Comparison of ENCODE assay signal across 1 cellular context in the genomic region with DNA sequence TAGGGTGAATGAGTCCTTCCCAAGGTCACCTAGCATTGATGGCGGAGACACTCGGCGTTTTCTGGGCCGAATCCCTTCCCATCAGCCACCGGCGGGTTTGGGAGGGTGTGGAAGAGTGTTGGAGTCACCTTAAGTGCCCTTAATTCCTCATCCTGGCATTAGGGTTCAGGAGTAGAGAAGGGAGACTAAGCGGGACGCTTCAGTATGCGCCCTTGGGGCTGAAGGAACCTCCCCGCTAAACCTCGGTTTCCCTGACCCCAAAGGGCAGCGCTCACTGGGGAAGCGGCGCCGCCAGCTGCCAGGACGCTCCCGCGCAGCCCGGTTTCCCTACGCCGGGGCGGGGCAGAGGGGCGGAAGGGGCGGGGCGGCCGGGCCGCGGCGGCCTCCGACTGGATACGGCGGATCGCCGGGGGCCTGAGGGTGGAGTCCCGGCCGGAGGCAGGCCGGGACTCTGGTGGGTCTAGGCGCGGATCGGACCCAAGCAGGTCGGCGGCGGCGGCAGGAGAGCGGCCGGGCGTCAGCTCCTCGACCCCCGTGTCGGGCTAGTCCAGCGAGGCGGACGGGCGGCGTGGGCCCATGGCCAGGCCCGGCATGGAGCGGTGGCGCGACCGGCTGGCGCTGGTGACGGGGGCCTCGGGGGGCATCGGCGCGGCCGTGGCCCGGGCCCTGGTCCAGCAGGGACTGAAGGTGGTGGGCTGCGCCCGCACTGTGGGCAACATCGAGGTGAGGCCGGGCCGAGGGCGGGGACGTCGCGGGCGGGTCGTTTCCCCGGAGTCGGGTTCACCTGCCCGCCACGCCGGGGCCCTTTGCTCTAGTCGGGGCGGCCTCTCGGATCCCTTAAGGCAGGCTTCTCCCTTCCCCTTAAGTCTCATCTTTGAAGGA.
TF ChIP-seq lines count a peak whose summit lies in the region.

A gene with protein sequence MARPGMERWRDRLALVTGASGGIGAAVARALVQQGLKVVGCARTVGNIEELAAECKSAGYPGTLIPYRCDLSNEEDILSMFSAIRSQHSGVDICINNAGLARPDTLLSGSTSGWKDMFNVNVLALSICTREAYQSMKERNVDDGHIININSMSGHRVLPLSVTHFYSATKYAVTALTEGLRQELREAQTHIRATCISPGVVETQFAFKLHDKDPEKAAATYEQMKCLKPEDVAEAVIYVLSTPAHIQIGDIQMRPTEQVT (plus strand): TSS at position 446 of the 882 bp plus-strand sequence. CDS start 131 bp downstream, at position 577.

TF ChIP-seq in K562, 482 proteins besides CTCF, POLR2A, EP300 and RAD21 (continued from another document and continues in another):
- TF ChIP-seq, protein P1, sequence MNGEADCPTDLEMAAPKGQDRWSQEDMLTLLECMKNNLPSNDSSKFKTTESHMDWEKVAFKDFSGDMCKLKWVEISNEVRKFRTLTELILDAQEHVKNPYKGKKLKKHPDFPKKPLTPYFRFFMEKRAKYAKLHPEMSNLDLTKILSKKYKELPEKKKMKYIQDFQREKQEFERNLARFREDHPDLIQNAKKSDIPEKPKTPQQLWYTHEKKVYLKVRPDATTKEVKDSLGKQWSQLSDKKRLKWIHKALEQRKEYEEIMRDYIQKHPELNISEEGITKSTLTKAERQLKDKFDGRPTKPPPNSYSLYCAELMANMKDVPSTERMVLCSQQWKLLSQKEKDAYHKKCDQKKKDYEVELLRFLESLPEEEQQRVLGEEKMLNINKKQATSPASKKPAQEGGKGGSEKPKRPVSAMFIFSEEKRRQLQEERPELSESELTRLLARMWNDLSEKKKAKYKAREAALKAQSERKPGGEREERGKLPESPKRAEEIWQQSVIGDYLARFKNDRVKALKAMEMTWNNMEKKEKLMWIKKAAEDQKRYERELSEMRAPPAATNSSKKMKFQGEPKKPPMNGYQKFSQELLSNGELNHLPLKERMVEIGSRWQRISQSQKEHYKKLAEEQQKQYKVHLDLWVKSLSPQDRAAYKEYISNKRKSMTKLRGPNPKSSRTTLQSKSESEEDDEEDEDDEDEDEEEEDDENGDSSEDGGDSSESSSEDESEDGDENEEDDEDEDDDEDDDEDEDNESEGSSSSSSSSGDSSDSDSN (IDR thresholded peaks at IDR 0.05; ENCODE audit: borderline replicate concordance in 1 of 2, low read depth in 2 of 2, low read length in 2 of 2), result 0 out of 4 replicates have a peak, but pooled peaks of 1 of the 2 experiments have one; percentile 32
- TF ChIP-seq PRPF4 (IDR thresholded peaks at IDR 0.05; ENCODE audit: insufficient read depth, low read depth, low read length, poor library complexity, severe bottlenecking) (no peak), GTF2E2 (tag; IDR thresholded peaks at IDR 0.05) (no peak), BRCA1 (IDR thresholded peaks at IDR 0.05) (no peak), BRCA1 (CRISPR knock-in tag; IDR thresholded peaks at IDR 0.05) (no peak), SIRT6 (IDR thresholded peaks at IDR 0.05; ENCODE audit: low read depth, low read length) (no peak), ZNF717 (CRISPR knock-in tag; IDR thresholded peaks at IDR 0.05) (no peak), NEUROD1 (IDR thresholded peaks at IDR 0.05; ENCODE audit: borderline replicate concordance, low read depth, low read length, partially characterized antibody) (no peak), L3MBTL2 (IDR thresholded peaks at IDR 0.05) (0 out of 2 replicates have a peak, but pooled peaks have one; percentile 19), ZFPM2 (CRISPR knock-in tag; IDR thresholded peaks at IDR 0.05) (no peak), ZNF384 (IDR thresholded peaks at IDR 0.05; ENCODE audit: low read depth, low read length) (no peak), SETDB1 (IDR thresholded peaks at IDR 0.05; ENCODE audit: low read length) (no peak), MTF1 (CRISPR knock-in tag; IDR thresholded peaks at IDR 0.05; ENCODE audit: borderline replicate concordance) (no peak), PML (IDR thresholded peaks at IDR 0.05; ENCODE audit: low read length) (no peak), RFX5 (IDR thresholded peaks at IDR 0.05; ENCODE audit: low read depth, low read length) (no peak), BDP1 (IDR thresholded peaks at IDR 0.05; ENCODE audit: insufficient read depth, insufficient read length) (no peak), NFXL1 (CRISPR knock-in tag; IDR thresholded peaks at IDR 0.05) (no peak), ZNF134 (CRISPR knock-in tag; conservative IDR thresholded peaks at IDR 0.05) (no peak), POLR2B (IDR thresholded peaks at IDR 0.05; ENCODE audit: low read depth, partially characterized antibody) (peak; percentile 67), MCM7 (IDR thresholded peaks at IDR 0.05) (no peak), EP400 (IDR thresholded peaks at IDR 0.05) (peak; percentile 24; the same call in 1 of the 2 replicates), KDM5B (IDR thresholded peaks at IDR 0.05; ENCODE audit: insufficient replicate concordance, low read depth, low read length) (no peak)
- TF ChIP-seq, protein P2, sequence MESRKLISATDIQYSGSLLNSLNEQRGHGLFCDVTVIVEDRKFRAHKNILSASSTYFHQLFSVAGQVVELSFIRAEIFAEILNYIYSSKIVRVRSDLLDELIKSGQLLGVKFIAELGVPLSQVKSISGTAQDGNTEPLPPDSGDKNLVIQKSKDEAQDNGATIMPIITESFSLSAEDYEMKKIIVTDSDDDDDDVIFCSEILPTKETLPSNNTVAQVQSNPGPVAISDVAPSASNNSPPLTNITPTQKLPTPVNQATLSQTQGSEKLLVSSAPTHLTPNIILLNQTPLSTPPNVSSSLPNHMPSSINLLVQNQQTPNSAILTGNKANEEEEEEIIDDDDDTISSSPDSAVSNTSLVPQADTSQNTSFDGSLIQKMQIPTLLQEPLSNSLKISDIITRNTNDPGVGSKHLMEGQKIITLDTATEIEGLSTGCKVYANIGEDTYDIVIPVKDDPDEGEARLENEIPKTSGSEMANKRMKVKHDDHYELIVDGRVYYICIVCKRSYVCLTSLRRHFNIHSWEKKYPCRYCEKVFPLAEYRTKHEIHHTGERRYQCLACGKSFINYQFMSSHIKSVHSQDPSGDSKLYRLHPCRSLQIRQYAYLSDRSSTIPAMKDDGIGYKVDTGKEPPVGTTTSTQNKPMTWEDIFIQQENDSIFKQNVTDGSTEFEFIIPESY (CRISPR knock-in tag; IDR thresholded peaks at IDR 0.05), result no peak
- TF ChIP-seq, protein P3, sequence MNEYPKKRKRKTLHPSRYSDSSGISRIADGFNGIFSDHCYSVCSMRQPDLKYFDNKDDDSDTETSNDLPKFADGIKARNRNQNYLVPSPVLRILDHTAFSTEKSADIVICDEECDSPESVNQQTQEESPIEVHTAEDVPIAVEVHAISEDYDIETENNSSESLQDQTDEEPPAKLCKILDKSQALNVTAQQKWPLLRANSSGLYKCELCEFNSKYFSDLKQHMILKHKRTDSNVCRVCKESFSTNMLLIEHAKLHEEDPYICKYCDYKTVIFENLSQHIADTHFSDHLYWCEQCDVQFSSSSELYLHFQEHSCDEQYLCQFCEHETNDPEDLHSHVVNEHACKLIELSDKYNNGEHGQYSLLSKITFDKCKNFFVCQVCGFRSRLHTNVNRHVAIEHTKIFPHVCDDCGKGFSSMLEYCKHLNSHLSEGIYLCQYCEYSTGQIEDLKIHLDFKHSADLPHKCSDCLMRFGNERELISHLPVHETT (CRISPR knock-in tag; conservative IDR thresholded peaks at IDR 0.05 in 1 of 2, IDR thresholded peaks at IDR 0.05 in 1 of 2), result no peak
- TF ChIP-seq, protein P4, sequence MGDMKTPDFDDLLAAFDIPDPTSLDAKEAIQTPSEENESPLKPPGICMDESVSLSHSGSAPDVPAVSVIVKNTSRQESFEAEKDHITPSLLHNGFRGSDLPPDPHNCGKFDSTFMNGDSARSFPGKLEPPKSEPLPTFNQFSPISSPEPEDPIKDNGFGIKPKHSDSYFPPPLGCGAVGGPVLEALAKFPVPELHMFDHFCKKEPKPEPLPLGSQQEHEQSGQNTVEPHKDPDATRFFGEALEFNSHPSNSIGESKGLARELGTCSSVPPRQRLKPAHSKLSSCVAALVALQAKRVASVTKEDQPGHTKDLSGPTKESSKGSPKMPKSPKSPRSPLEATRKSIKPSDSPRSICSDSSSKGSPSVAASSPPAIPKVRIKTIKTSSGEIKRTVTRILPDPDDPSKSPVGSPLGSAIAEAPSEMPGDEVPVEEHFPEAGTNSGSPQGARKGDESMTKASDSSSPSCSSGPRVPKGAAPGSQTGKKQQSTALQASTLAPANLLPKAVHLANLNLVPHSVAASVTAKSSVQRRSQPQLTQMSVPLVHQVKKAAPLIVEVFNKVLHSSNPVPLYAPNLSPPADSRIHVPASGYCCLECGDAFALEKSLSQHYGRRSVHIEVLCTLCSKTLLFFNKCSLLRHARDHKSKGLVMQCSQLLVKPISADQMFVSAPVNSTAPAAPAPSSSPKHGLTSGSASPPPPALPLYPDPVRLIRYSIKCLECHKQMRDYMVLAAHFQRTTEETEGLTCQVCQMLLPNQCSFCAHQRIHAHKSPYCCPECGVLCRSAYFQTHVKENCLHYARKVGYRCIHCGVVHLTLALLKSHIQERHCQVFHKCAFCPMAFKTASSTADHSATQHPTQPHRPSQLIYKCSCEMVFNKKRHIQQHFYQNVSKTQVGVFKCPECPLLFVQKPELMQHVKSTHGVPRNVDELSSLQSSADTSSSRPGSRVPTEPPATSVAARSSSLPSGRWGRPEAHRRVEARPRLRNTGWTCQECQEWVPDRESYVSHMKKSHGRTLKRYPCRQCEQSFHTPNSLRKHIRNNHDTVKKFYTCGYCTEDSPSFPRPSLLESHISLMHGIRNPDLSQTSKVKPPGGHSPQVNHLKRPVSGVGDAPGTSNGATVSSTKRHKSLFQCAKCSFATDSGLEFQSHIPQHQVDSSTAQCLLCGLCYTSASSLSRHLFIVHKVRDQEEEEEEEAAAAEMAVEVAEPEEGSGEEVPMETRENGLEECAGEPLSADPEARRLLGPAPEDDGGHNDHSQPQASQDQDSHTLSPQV (IDR thresholded peaks at IDR 0.05), result no peak
- TF ChIP-seq, protein P5, sequence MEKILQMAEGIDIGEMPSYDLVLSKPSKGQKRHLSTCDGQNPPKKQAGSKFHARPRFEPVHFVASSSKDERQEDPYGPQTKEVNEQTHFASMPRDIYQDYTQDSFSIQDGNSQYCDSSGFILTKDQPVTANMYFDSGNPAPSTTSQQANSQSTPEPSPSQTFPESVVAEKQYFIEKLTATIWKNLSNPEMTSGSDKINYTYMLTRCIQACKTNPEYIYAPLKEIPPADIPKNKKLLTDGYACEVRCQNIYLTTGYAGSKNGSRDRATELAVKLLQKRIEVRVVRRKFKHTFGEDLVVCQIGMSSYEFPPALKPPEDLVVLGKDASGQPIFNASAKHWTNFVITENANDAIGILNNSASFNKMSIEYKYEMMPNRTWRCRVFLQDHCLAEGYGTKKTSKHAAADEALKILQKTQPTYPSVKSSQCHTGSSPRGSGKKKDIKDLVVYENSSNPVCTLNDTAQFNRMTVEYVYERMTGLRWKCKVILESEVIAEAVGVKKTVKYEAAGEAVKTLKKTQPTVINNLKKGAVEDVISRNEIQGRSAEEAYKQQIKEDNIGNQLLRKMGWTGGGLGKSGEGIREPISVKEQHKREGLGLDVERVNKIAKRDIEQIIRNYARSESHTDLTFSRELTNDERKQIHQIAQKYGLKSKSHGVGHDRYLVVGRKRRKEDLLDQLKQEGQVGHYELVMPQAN (IDR thresholded peaks at IDR 0.05; ENCODE audit: borderline replicate concordance), result no peak
- TF ChIP-seq, protein P6, sequence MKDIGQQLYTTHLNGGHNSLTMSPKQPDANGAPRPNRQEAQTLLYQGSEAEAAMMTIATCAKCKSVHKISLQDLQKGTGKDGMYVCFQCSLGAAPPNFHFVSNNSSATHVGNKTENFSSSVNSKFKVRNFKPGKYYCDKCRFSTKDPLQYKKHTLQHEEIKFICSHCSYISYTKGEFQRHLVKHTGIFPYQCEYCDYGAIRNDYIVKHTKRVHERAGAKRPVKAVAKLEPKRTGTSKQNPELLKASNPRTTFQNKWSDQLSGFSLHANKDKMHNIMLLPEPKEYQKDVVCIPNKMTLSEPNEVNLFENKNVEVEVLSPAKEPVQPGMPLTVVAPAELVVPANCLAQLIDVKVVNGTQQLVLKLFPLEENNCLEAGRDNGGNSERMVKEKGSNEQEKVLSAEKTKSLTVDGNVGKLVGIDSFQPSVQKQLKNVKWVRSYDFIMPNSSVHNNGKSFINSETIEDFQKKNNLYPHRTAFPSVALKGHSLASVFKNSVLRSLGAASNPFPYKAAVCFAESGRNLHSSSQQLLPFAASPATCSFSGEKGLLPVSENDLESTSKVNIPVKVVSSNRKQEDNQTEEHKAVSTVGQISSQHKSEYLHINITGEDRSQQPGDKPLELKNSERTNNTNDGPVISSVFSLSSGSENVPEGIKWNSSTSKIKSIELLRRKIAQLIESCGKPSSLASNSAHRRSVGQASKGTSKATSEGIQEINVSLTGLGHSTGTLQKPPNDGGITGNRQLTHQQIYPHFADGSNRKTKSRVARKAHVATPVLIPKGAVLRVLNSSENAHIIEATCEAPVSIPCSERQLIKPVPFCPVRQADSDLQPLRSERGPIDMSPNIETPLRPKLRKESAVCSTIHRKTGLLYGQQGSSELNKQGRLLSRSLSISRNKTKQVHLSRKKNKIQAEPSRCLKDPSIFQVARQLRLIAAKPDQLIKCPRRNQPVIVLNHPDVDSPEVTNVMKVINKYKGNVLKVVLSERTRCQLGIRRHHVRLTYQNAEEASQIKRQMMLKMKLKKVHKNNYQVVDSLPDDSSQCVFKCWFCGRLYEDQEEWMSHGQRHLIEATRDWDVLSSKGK (CRISPR knock-in tag; IDR thresholded peaks at IDR 0.05), result no peak
- TF ChIP-seq, protein P7, sequence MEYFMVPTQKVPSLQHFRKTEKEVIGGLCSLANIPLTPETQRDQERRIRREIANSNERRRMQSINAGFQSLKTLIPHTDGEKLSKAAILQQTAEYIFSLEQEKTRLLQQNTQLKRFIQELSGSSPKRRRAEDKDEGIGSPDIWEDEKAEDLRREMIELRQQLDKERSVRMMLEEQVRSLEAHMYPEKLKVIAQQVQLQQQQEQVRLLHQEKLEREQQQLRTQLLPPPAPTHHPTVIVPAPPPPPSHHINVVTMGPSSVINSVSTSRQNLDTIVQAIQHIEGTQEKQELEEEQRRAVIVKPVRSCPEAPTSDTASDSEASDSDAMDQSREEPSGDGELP (CRISPR knock-in tag; IDR thresholded peaks at IDR 0.05; ENCODE audit: borderline replicate concordance), result peak; percentile 66; the same call in 1 of the 2 replicates
